ENCODE assay signal across 8 cellular contexts in genomic region chr16:23801387-23801786, GRCh38. TPM values are rescaled to one million over a fixed set of nuclear protein-coding genes. Genes with fewer than 3 reads are reported as not detected.
DNase-seq lines count a peak whose midpoint lies in the region; ATAC-seq and TF ChIP-seq lines count a peak whose summit lies in the region.

No MANE protein-coding gene starts in this region.

- no peak overlapping the region for H3K9ac ChIP-seq in DND-41 (ENCODE audit: low read depth, low read length)

- no peaks in the 10 kb centered on the region for H3K36me3 ChIP-seq in DND-41 (ENCODE audit: insufficient read depth, low read length)
- no peaks in the 10 kb centered on the region for H3K36me3 ChIP-seq in psoas muscle (ENCODE audit: insufficient read depth in 1 of 2, low read depth in 1 of 2)
- no peaks in the 10 kb centered on the region for H3K36me3 ChIP-seq in aorta (ENCODE audit: control insufficient read depth in 1 of 2, insufficient read depth in 2 of 2, low read length in 1 of 2)

- intact Hi-C loops in cardiac septum (cut with DNase I): loop anchor here (2.0 kb wide), 1 partner anchor 209 kb away; no protein-coding TSS in a partner anchor
- intact Hi-C loops in psoas muscle (cut with DNase I): loop anchor here (10.0 kb wide), 1 partner anchor 233 kb away; no protein-coding TSS in a partner anchor
- intact Hi-C loops in aorta (cut with DNase I): loop anchor here (2.0 to 10.0 kb wide), 3 partner anchors 209 to 236 kb away; no protein-coding TSS in a partner anchor

- TF ChIP-seq CTCF in DND-41 (IDR thresholded peaks at IDR 0.05; ENCODE audit: borderline replicate concordance, extremely low read depth, low read length, poor library complexity, severe bottlenecking): peak; percentile 88
- TF ChIP-seq CTCF in LNCaP clone FGC (IDR thresholded peaks at IDR 0.05; ENCODE audit: control insufficient read depth, extremely low read depth, insufficient read depth): peak; percentile 90
- peak; percentile 36 for TF ChIP-seq CTCF in psoas muscle (IDR thresholded peaks at IDR 0.05)

- ATAC-seq in DND-41 (ENCODE audit: insufficient read depth, low read depth) (peak; percentile 89), psoas muscle (no peak), aorta (ENCODE audit: low FRiP score) (no peak), HG03378 (IDR thresholded peaks at IDR 0.05; ENCODE audit: unreplicated experiment) (no peak)
- ATAC-seq in activated naive CD8-positive, alpha-beta T cell treated with anti-CD3 and anti-CD28 coated beads, Interleukin-2, amount 10 ng/mL, durations not matched to agents 7 days and 5 days (ENCODE audit: low read depth): peak; percentile 60

- H3K27ac ChIP-seq in DND-41 (ENCODE audit: low read length): no peak overlapping the region
- no peak overlapping the region for H3K27ac ChIP-seq in psoas muscle
- no peak overlapping the region for H3K27ac ChIP-seq in aorta (ENCODE audit: low read depth in 1 of 2, low read length in 2 of 2)

- H3K4me1 Mint-ChIP-seq in activated naive CD8-positive, alpha-beta T cell treated with anti-CD3 and anti-CD28 coated beads, Interleukin-2, amount 10 ng/mL, durations not matched to agents 7 days and 5 days: peaks cover 10% of the 10 kb centered on the region

- no peak overlapping the region for H2AFZ ChIP-seq in DND-41 (ENCODE audit: low read depth, low read length)

- POLR2A ChIA-PET in activated naive CD8-positive, alpha-beta T cell treated with anti-CD3 and anti-CD28 coated beads, Interleukin-2, amount 10 ng/mL, durations not matched to agents 7 days and 5 days (lab: Charles Lee): no interaction called here

- no peak overlapping the region for H3K4me2 ChIP-seq in DND-41 (ENCODE audit: insufficient read depth, low read length)

- DNase-seq in DND-41 (peak; percentile 79), LNCaP clone FGC (ENCODE audit: low read depth) (peak; percentile 60), SKM-1 treated with dmso at 0.1 percent for 144 hours (lab: John Stamatoyannopoulos, UW; ENCODE audit: unreplicated experiment) (peak; percentile 43), cardiac septum (ENCODE audit: low spot score) (peak; percentile 80), psoas muscle (peak; percentile 59 to 63), aorta (peak; percentile 83 to 86)
- DNase-seq in activated naive CD8-positive, alpha-beta T cell treated with anti-CD3 and anti-CD28 coated beads, Interleukin-2, amount 10 ng/mL, durations not matched to agents 7 days and 5 days: peak; percentile 80

- H3K9me3 Mint-ChIP-seq in activated naive CD8-positive, alpha-beta T cell treated with anti-CD3 and anti-CD28 coated beads, Interleukin-2, amount 10 ng/mL, durations not matched to agents 7 days and 5 days: no peaks in the 10 kb centered on the region

- H3K27ac Mint-ChIP-seq in activated naive CD8-positive, alpha-beta T cell treated with anti-CD3 and anti-CD28 coated beads, Interleukin-2, amount 10 ng/mL, durations not matched to agents 7 days and 5 days: no peak overlapping the region

- H3K4me3 ChIP-seq in DND-41 (ENCODE audit: low read depth in 1 of 2, low read length in 2 of 2) (no peak overlapping the region), LNCaP clone FGC (ENCODE audit: low read depth, low read length) (no peak overlapping the region), psoas muscle (no peak overlapping the region), aorta (ENCODE audit: low read length in 2 of 2) (no peak overlapping the region)

- H3K4me1 ChIP-seq in DND-41 (ENCODE audit: insufficient read depth, low read length): peaks cover 15% of the 10 kb centered on the region
- no peaks in the 10 kb centered on the region for H3K4me1 ChIP-seq in psoas muscle
- no peaks in the 10 kb centered on the region for H3K4me1 ChIP-seq in aorta (ENCODE audit: control insufficient read depth in 1 of 2, insufficient read depth in 2 of 2, low read length in 2 of 2)

- H3K27me3 ChIP-seq in DND-41 (ENCODE audit: insufficient read depth, low read length, poor library complexity) (no peaks in the 10 kb centered on the region), psoas muscle (ENCODE audit: insufficient read depth in 3 of 3, low read length in 2 of 3) (peaks cover 0 to 2% (median 0%) of the 10 kb centered on the region in 3 donors), aorta (ENCODE audit: control insufficient read depth in 1 of 2, insufficient read depth in 2 of 2, low read length in 1 of 2) (no peaks in the 10 kb centered on the region)

- no peaks in the 10 kb centered on the region for H3K79me2 ChIP-seq in DND-41 (ENCODE audit: insufficient read depth, low read length)

- H4K20me1 ChIP-seq in DND-41 (ENCODE audit: insufficient read depth, low read length): no peaks in the 10 kb centered on the region

- no peaks in the 10 kb centered on the region for H3K36me3 Mint-ChIP-seq in activated naive CD8-positive, alpha-beta T cell treated with anti-CD3 and anti-CD28 coated beads, Interleukin-2, amount 10 ng/mL, durations not matched to agents 7 days and 5 days

- WGBS in psoas muscle, 3 donors: 7 to 17% (median 9%) methylated on average over 4 of the region's 5 CpGs
- 13 to 19% methylated on average over 4 of the region's 5 CpGs for WGBS in aorta, 2 donors

- peaks cover 8% of the 10 kb centered on the region for H3K27me3 Mint-ChIP-seq in activated naive CD8-positive, alpha-beta T cell treated with anti-CD3 and anti-CD28 coated beads, Interleukin-2, amount 10 ng/mL, durations not matched to agents 7 days and 5 days

- no peak overlapping the region for H3K4me3 Mint-ChIP-seq in activated naive CD8-positive, alpha-beta T cell treated with anti-CD3 and anti-CD28 coated beads, Interleukin-2, amount 10 ng/mL, durations not matched to agents 7 days and 5 days

- H3K9me3 ChIP-seq in DND-41 (ENCODE audit: insufficient read depth, low read length, severe bottlenecking) (no peaks in the 10 kb centered on the region), psoas muscle (no peaks in the 10 kb centered on the region), aorta (ENCODE audit: control insufficient read depth, low read length) (peaks cover 1% of the 10 kb centered on the region)

RNA-seq across cellular contexts. Expression of gene PRKCB, which starts 34.4 kb away (rescaled TPM):
- 100 to 1,000 TPM; 120 to 123 TPM for total RNA-seq in activated naive CD8-positive, alpha-beta T cell treated with anti-CD3 and anti-CD28 coated beads, Interleukin-2, amount 10 ng/mL, durations not matched to agents 7 days and 5 days
- total RNA-seq in cardiac septum (2.3 TPM), psoas muscle (1 to 10 TPM in 3 of 4 donors, under 1 TPM in 1; 0.83 to 1.5 (median 1.2) TPM), aorta (10 to 100 TPM in 1 of 2 donors, 1 to 10 TPM in 1; 6.3 to 16.7 TPM)
- polyA plus RNA-seq in psoas muscle (under 1 TPM; 0.13 to 0.23 (median 0.14) TPM), aorta (1 to 10 TPM in 1 of 2 donors, under 1 TPM in 1; 0.28 to 4.5 TPM)

RNA-seq across cellular contexts. Expression of gene CHP2, which starts 46.6 kb away (rescaled TPM):
- total RNA-seq in activated naive CD8-positive, alpha-beta T cell treated with anti-CD3 and anti-CD28 coated beads, Interleukin-2, amount 10 ng/mL, durations not matched to agents 7 days and 5 days: not detected
- total RNA-seq in cardiac septum (not detected), psoas muscle (not detected), aorta (under 1 TPM in 1 of 2 donors, not detected in 1; 0.13 TPM)
- polyA plus RNA-seq in psoas muscle (under 1 TPM in 2 of 3 donors, not detected in 1; 0.05 to 0.08 TPM), aorta (10 to 100 TPM in 1 of 2 donors, under 1 TPM in 1; 0.23 to 55.2 TPM)

Comparison
In these comparisons a context has a peak if more than half of its experiments do, and no peak if none do; other contexts are left out.
1. ATAC-seq: peak in DND-41 (single experiment) and activated naive CD8-positive, alpha-beta T cell treated with anti-CD3 and anti-CD28 coated beads, Interleukin-2, amount 10 ng/mL, durations not matched to agents 7 days and 5 days (single experiment); none in psoas muscle (0 of 4), aorta (single experiment) and HG03378 (single experiment).
2. CTCF ChIP-seq: peak in every context shown above with its lines; median percentile 90 in LNCaP clone FGC; 88 in DND-41; 36 in psoas muscle.
3. RNA of gene PRKCB, which starts 34.4 kb away (total RNA-seq): 120 to 123 TPM in activated naive CD8-positive, alpha-beta T cell treated with anti-CD3 and anti-CD28 coated beads, Interleukin-2, amount 10 ng/mL, durations not matched to agents 7 days and 5 days; 6.3 to 16.7 TPM in aorta, 2.3 TPM in cardiac septum (single experiment) and 0.83 to 1.5 TPM in psoas muscle; every median in the first group is over 4 times any median in the second.
4. Peak in every context shown above with its lines, with median percentiles within 50 percentile points of each other: DNase-seq.